ENCODE assay signal across 11 cellular contexts in the genomic region with DNA sequence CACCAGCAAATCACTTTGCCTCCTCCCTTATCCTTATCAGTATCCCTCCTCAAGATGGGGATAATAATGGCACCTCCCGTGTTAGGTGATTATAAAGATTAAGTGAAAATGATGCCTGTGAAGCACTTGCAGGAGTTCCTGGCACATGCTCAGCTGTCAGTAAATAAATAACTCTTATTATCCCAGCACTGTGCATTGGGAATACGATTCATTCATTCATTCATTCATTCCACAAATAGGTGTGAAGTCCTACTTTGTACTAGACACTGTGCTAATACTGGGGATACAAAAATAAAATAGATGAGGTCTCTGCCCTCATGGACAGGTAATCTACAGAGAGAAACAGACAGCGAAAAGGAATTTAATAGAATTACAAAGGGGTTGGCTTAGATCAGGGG. TPM values are rescaled to one million over a fixed set of nuclear protein-coding genes. Genes with fewer than 3 reads are reported as not detected.
DNase-seq lines count a peak whose midpoint lies in the region; ATAC-seq lines count a peak whose summit lies in the region.
"Had no signal": no experiment of that assay in that cellular context is flagged by ENCODE, and none has a peak within 500 bp of the region (broad histone marks: within the 10 kb centered on the region; RNA-seq: fewer than 3 reads in every experiment).

No MANE protein-coding gene starts in this region.

- no peak for ATAC-seq in stimulated activated naive CD8-positive, alpha-beta T cell treated with anti-CD3 and anti-CD28 coated beads, Interleukin-15, Interleukin-2, amounts not matched to agents 100 U/mL and 50 U/mL, for 24 hours
- no peak for ATAC-seq in right cardiac atrium
- ATAC-seq in GM19395 (IDR thresholded peaks at IDR 0.05; ENCODE audit: unreplicated experiment), result no peak

- peaks cover 7% of the 10 kb centered on the region for H3K36me3 Mint-ChIP-seq in stimulated activated naive CD8-positive, alpha-beta T cell treated with anti-CD3 and anti-CD28 coated beads, Interleukin-15, Interleukin-2, amounts not matched to agents 100 ng/mL and 50 ng/mL, for 24 hours (ENCODE audit: low read depth)
- peaks cover 5% of the 10 kb centered on the region for H3K36me3 Mint-ChIP-seq in activated T-helper 1 cell treated with anti-CD3 and anti-CD28 coated beads, Interleukin-12 subunit alpha, Interleukin-12 subunit beta, Interleukin-2, Interleukin-4 antibody, amounts not matched to agents 30 ng/mL and 10 ng/mL and 1 ng/mL, durations not matched to agents 14 hours and 24 hours and 36 hours (ENCODE audit: low read depth)
- no peaks in the 10 kb centered on the region for H3K36me3 Mint-ChIP-seq in immature natural killer cell

- intact Hi-C loops in activated T-helper 1 cell treated with anti-CD3 and anti-CD28 coated beads, Interleukin-12 subunit alpha, Interleukin-12 subunit beta, Interleukin-2, Interleukin-4 antibody, amounts not matched to agents 30 ng/mL and 10 ng/mL and 1 ng/mL, durations not matched to agents 14 hours and 24 hours and 36 hours (cut with micrococcal nuclease), result no loop called here
- intact Hi-C loops in right cardiac atrium (cut with DNase I), result no loop called here

- H3K4me1 Mint-ChIP-seq in stimulated activated naive CD8-positive, alpha-beta T cell treated with anti-CD3 and anti-CD28 coated beads, Interleukin-15, Interleukin-2, amounts not matched to agents 100 ng/mL and 50 ng/mL, for 24 hours (ENCODE audit: low read depth), result peaks cover 38% of the 10 kb centered on the region
- peaks cover 39% of the 10 kb centered on the region for H3K4me1 Mint-ChIP-seq in activated T-helper 1 cell treated with anti-CD3 and anti-CD28 coated beads, Interleukin-12 subunit alpha, Interleukin-12 subunit beta, Interleukin-2, Interleukin-4 antibody, amounts not matched to agents 30 ng/mL and 10 ng/mL and 1 ng/mL, durations not matched to agents 14 hours and 24 hours and 36 hours (ENCODE audit: low read depth)
- peaks cover 21 to 25% of the 10 kb centered on the region in 2 donors for H3K4me1 Mint-ChIP-seq in immature natural killer cell

- no peak overlapping the region for H3K27ac ChIP-seq in right cardiac atrium (ENCODE audit: low read length)

- H3K9me3 Mint-ChIP-seq in stimulated activated naive CD8-positive, alpha-beta T cell treated with anti-CD3 and anti-CD28 coated beads, Interleukin-15, Interleukin-2, amounts not matched to agents 100 ng/mL and 50 ng/mL, for 24 hours, result no peaks in the 10 kb centered on the region
- no peaks in the 10 kb centered on the region for H3K9me3 Mint-ChIP-seq in activated T-helper 1 cell treated with anti-CD3 and anti-CD28 coated beads, Interleukin-12 subunit alpha, Interleukin-12 subunit beta, Interleukin-2, Interleukin-4 antibody, amounts not matched to agents 30 ng/mL and 10 ng/mL and 1 ng/mL, durations not matched to agents 14 hours and 24 hours and 36 hours
- H3K9me3 Mint-ChIP-seq in immature natural killer cell, result no peaks in the 10 kb centered on the region

- no peaks in the 10 kb centered on the region for H3K9me3 ChIP-seq in right cardiac atrium (ENCODE audit: control insufficient read depth, low read length)
- H3K9me3 ChIP-seq: prostate gland had no signal

- WGBS in right cardiac atrium, result 71% methylated on average over 3 of the region's 3 CpGs

- peak overlapping the region; percentile 34 for H3K27ac Mint-ChIP-seq in stimulated activated naive CD8-positive, alpha-beta T cell treated with anti-CD3 and anti-CD28 coated beads, Interleukin-15, Interleukin-2, amounts not matched to agents 100 ng/mL and 50 ng/mL, for 24 hours
- H3K27ac Mint-ChIP-seq in activated T-helper 1 cell treated with anti-CD3 and anti-CD28 coated beads, Interleukin-12 subunit alpha, Interleukin-12 subunit beta, Interleukin-2, Interleukin-4 antibody, amounts not matched to agents 30 ng/mL and 10 ng/mL and 1 ng/mL, durations not matched to agents 14 hours and 24 hours and 36 hours, result peak overlapping the region; percentile 68
- H3K27ac Mint-ChIP-seq in immature natural killer cell, result peak overlapping the region in 5 of 6 donors; percentile 17 to 70 (median 41)

- no peak overlapping the region for H3K4me3 ChIP-seq in right cardiac atrium (ENCODE audit: low read length)

- peak overlapping the region; percentile 92 for H3K4me3 Mint-ChIP-seq in stimulated activated naive CD8-positive, alpha-beta T cell treated with anti-CD3 and anti-CD28 coated beads, Interleukin-15, Interleukin-2, amounts not matched to agents 100 ng/mL and 50 ng/mL, for 24 hours
- peak overlapping the region; percentile 94 for H3K4me3 Mint-ChIP-seq in activated T-helper 1 cell treated with anti-CD3 and anti-CD28 coated beads, Interleukin-12 subunit alpha, Interleukin-12 subunit beta, Interleukin-2, Interleukin-4 antibody, amounts not matched to agents 30 ng/mL and 10 ng/mL and 1 ng/mL, durations not matched to agents 14 hours and 24 hours and 36 hours
- H3K4me3 Mint-ChIP-seq in immature natural killer cell, result peak overlapping the region; percentile 81 to 91 (median 85)

- no peaks in the 10 kb centered on the region for H3K27me3 Mint-ChIP-seq in stimulated activated naive CD8-positive, alpha-beta T cell treated with anti-CD3 and anti-CD28 coated beads, Interleukin-15, Interleukin-2, amounts not matched to agents 100 ng/mL and 50 ng/mL, for 24 hours
- H3K27me3 Mint-ChIP-seq in activated T-helper 1 cell treated with anti-CD3 and anti-CD28 coated beads, Interleukin-12 subunit alpha, Interleukin-12 subunit beta, Interleukin-2, Interleukin-4 antibody, amounts not matched to agents 30 ng/mL and 10 ng/mL and 1 ng/mL, durations not matched to agents 14 hours and 24 hours and 36 hours (ENCODE audit: insufficient read depth), result no peaks in the 10 kb centered on the region
- H3K27me3 Mint-ChIP-seq in immature natural killer cell (ENCODE audit: low read depth in 3 of 3), result peaks cover 0 to 5% (median 0%) of the 10 kb centered on the region in 3 donors

- DNase-seq in stimulated activated naive CD8-positive, alpha-beta T cell treated with anti-CD3 and anti-CD28 coated beads, Interleukin-15, Interleukin-2, amounts not matched to agents 100 U/mL and 50 U/mL, for 24 hours, result no peak
- DNase-seq in activated T-helper 1 cell treated with anti-CD3 and anti-CD28 coated beads, Interleukin-12 subunit alpha, Interleukin-12 subunit beta, Interleukin-2, Interleukin-4 antibody, amounts not matched to agents 30 ng/mL and 10 ng/mL and 1 ng/mL, durations not matched to agents 14 hours and 24 hours and 36 hours (ENCODE audit: low spot score), result no peak
- DNase-seq in immature natural killer cell (no peak), right cardiac atrium (no peak), occipital lobe (lab: John Stamatoyannopoulos, UW) (no peak), foreskin melanocyte (no peak)
- DNase-seq: activated effector memory CD4-positive, alpha-beta T cell treated with Interleukin-2 at 50 U/mL for 16 hours; NCI-H69 had no signal

- H3K4me1 ChIP-seq in right cardiac atrium (ENCODE audit: control insufficient read depth, insufficient read depth, low read length), result peaks cover 9% of the 10 kb centered on the region

- no peaks in the 10 kb centered on the region for H3K27me3 ChIP-seq in right cardiac atrium (ENCODE audit: control insufficient read depth, insufficient read depth)

RNA-seq across cellular contexts. Expression of gene XYLT2, which starts 2.0 kb away (rescaled TPM):
- total RNA-seq in activated T-helper 1 cell treated with anti-CD3 and anti-CD28 coated beads, Interleukin-12 subunit alpha, Interleukin-12 subunit beta, Interleukin-2, Interleukin-4 antibody, amounts not matched to agents 30 ng/mL and 10 ng/mL and 1 ng/mL, durations not matched to agents 14 hours and 24 hours and 36 hours, result 63.0 and 63.9 TPM in 2 replicates
- polyA plus RNA-seq in immature natural killer cell (10 to 100 TPM in 1 of 3 donors, 1 to 10 TPM in 2; 6.8 to 17.4 (median 7.1) TPM), right cardiac atrium (13.2 TPM)
- total RNA-seq in right cardiac atrium (10 to 100 TPM; 15.8 to 19.1 (median 18.3) TPM), occipital lobe (7.5 TPM)

RNA-seq across cellular contexts. Expression of gene MRPL27, which starts 25.1 kb away (rescaled TPM):
- 73.4 and 78.7 TPM in 2 replicates for total RNA-seq in activated T-helper 1 cell treated with anti-CD3 and anti-CD28 coated beads, Interleukin-12 subunit alpha, Interleukin-12 subunit beta, Interleukin-2, Interleukin-4 antibody, amounts not matched to agents 30 ng/mL and 10 ng/mL and 1 ng/mL, durations not matched to agents 14 hours and 24 hours and 36 hours
- polyA plus RNA-seq in immature natural killer cell (10 to 100 TPM; 47.8 to 69.1 (median 49.4) TPM), right cardiac atrium (194 TPM)
- total RNA-seq in right cardiac atrium (10 to 100 TPM; 74.4 to 93.0 (median 82.0) TPM), occipital lobe (30.3 TPM)

RNA-seq across cellular contexts. Expression of gene EME1, which starts 25.1 kb away (rescaled TPM):
- 27.7 and 32.9 TPM in 2 replicates for total RNA-seq in activated T-helper 1 cell treated with anti-CD3 and anti-CD28 coated beads, Interleukin-12 subunit alpha, Interleukin-12 subunit beta, Interleukin-2, Interleukin-4 antibody, amounts not matched to agents 30 ng/mL and 10 ng/mL and 1 ng/mL, durations not matched to agents 14 hours and 24 hours and 36 hours
- polyA plus RNA-seq in immature natural killer cell (under 1 TPM in 2 of 3 donors, not detected in 1; 0.47 to 0.85 TPM), right cardiac atrium (0.36 TPM)
- total RNA-seq in right cardiac atrium (under 1 TPM in 2 of 4 donors, not detected in 2; 0.46 to 0.59 TPM), occipital lobe (1.4 TPM)

RNA-seq across cellular contexts. Expression of gene LRRC59, which starts 49.4 kb away (rescaled TPM):
- total RNA-seq in activated T-helper 1 cell treated with anti-CD3 and anti-CD28 coated beads, Interleukin-12 subunit alpha, Interleukin-12 subunit beta, Interleukin-2, Interleukin-4 antibody, amounts not matched to agents 30 ng/mL and 10 ng/mL and 1 ng/mL, durations not matched to agents 14 hours and 24 hours and 36 hours, result 113 and 116 TPM in 2 replicates
- polyA plus RNA-seq in immature natural killer cell (10 to 100 TPM; 16.8 to 30.3 (median 23.9) TPM), right cardiac atrium (22.0 TPM)
- total RNA-seq in right cardiac atrium (10 to 100 TPM; 22.9 to 62.0 (median 33.3) TPM), occipital lobe (45.7 TPM)

Comparison
In these comparisons a context has a peak if more than half of its experiments do, and no peak if none do; other contexts are left out.
1. RNA of gene EME1, which starts 25.1 kb away (total RNA-seq): 27.7 to 32.9 TPM in activated T-helper 1 cell treated with anti-CD3 and anti-CD28 coated beads, Interleukin-12 subunit alpha, Interleukin-12 subunit beta, Interleukin-2, Interleukin-4 antibody, amounts not matched to agents 30 ng/mL and 10 ng/mL and 1 ng/mL, durations not matched to agents 14 hours and 24 hours and 36 hours; 1.4 TPM in occipital lobe (single experiment) and 0.46 to 0.59 TPM in right cardiac atrium; every median in the first group is over 10 times any median in the second.
2. Peak in every context shown above with its lines, with median percentiles within 50 percentile points of each other: H3K27ac Mint-ChIP-seq and H3K4me3 Mint-ChIP-seq.